13 cellular contexts compared by ENCODE assay signal in the genomic region with DNA sequence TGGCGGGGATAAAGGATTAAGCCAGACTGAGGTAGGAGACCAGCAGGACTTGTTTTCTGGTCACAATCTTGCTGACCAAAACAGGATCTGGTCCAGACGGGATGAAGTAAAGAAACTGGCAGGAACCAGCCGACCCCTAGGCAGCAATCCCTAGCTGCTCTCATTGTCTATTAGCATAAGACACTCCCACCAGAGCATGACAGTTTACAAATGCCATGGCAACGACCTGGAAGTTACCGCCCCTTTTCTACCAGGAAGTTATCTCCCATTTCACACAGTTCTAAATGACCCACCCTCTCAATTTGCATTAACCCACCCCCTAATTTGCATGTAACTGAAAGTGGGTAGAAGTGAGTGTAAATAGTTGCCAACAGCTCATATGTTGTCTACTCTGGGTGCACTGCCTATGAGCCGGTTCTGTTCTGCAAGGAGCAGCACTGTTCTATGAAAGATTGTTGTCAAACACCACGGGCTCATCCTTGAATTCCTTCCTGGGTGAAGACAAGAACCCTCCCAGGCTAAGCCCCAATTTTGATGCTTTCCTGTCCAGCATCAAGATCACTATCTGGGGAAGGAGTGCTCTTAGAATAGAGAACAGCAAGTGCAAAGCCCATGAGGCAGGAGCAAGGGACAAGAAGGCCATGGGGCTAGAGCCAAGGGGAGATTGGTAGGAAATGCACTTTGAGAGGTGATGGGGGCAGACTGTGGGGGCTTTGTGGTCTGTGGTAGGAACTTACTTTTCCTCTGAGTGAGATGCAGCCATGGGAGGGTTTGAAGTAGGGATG. TPM values are rescaled to one million over a fixed set of nuclear protein-coding genes. Genes with fewer than 3 reads are reported as not detected.
DNase-seq lines count a peak whose midpoint lies in the region; ATAC-seq and TF ChIP-seq lines count a peak whose summit lies in the region.
"Had no signal": no experiment of that assay in that cellular context is flagged by ENCODE, and none has a peak within 500 bp of the region (broad histone marks: within the 10 kb centered on the region; RNA-seq: fewer than 3 reads in every experiment).

No MANE protein-coding gene starts in this region.

- ATAC-seq in esophagus mucosa (peak; percentile 77), HG03354 (IDR thresholded peaks at IDR 0.05; ENCODE audit: poor library complexity, severe bottlenecking, unreplicated experiment) (no peak)
- ATAC-seq: upper lobe of right lung had no signal

- H3K79me2 ChIP-seq in mammary epithelial cell (ENCODE audit: insufficient read depth, low read length), result no peaks in the 10 kb centered on the region

- POLR2A ChIA-PET in MCF 10A (lab: Yijun Ruan, JAX), result interaction anchor here (0.6 kb wide), 1 partner anchor 296 kb away, joined by 4 read pairs; the partner anchor contains the start of gene SAMD4B

- no peak overlapping the region for H3K27ac ChIP-seq in mammary epithelial cell (ENCODE audit: insufficient read depth, low read depth, low read length)
- peak overlapping the region in 3 of 4 donors; percentile 36 to 81 (median 68) for H3K27ac ChIP-seq in Peyer's patch
- H3K27ac ChIP-seq: BLaER1 treated with 17β-estradiol and CSF1 and Interleukin-3, amounts not matched to agents 10 nM and 100 nM; right atrium auricular region; upper lobe of right lung had no signal

- H3K9me3 Mint-ChIP-seq in MCF 10A (ENCODE audit: unreplicated experiment), result no peaks in the 10 kb centered on the region
- H3K9me3 Mint-ChIP-seq: T-helper 2 cell treated with Interferon-gamma antibody and Interleukin-4, amounts not matched to agents 5 μg/mL and 100 μg/mL, for 36 hours had no signal

- H4K20me1 ChIP-seq in mammary epithelial cell (ENCODE audit: insufficient read depth, low read length), result no peaks in the 10 kb centered on the region
- H4K20me1 ChIP-seq: BLaER1 treated with 17β-estradiol and CSF1 and Interleukin-3, amounts not matched to agents 10 nM and 100 nM had no signal

- no peak for TF ChIP-seq CTCF in MCF 10A (IDR thresholded peaks at IDR 0.05; ENCODE audit: unreplicated experiment)
- TF ChIP-seq CTCF in mammary epithelial cell (conservative IDR thresholded peaks at IDR 0.05 in 1 of 2, IDR thresholded peaks at IDR 0.05 in 1 of 2; ENCODE audit: extremely low read depth in 1 of 2, insufficient read depth in 1 of 2, low read depth in 1 of 2, low read length in 2 of 2), result no peak
- no peak for TF ChIP-seq CTCF in Peyer's patch (IDR thresholded peaks at IDR 0.05)

- in situ Hi-C loops in mammary epithelial cell (cut with MboI; ENCODE audit: low sequenced_read_pairs in 2 of 2), result no loop called here

- H3K27ac Mint-ChIP-seq in MCF 10A (ENCODE audit: low read depth, unreplicated experiment), result no peak overlapping the region
- H3K27ac Mint-ChIP-seq: T-helper 2 cell treated with Interferon-gamma antibody and Interleukin-4, amounts not matched to agents 5 μg/mL and 100 μg/mL, for 36 hours had no signal

- no TSS peak for BruUV-seq in MCF 10A (replicated peaks; lab: Mats Ljungman, UMichigan)
- BruUV-seq in mammary epithelial cell (replicated peaks; lab: Mats Ljungman, UMichigan), result no TSS peak

- no peaks in the 10 kb centered on the region for H3K36me3 Mint-ChIP-seq in MCF 10A (ENCODE audit: insufficient read depth, unreplicated experiment)

- no peak overlapping the region for H2AFZ ChIP-seq in mammary epithelial cell (ENCODE audit: low read depth, low read length)

- 64% methylated on average over 7 of the region's 7 CpGs for WGBS in mammary epithelial cell (ENCODE audit: low coverage, missing lambda C conversion rate)

- H3K27me3 Mint-ChIP-seq in MCF 10A (ENCODE audit: insufficient read depth, unreplicated experiment), result no peaks in the 10 kb centered on the region

- H3K4me3 ChIP-seq in mammary epithelial cell (replicated peaks in 1 of 3; ENCODE audit: insufficient read depth in 1 of 3, low read depth in 2 of 3, low read length in 3 of 3) (no peak overlapping the region), Peyer's patch (no peak overlapping the region)
- H3K4me3 ChIP-seq: BLaER1 treated with 17β-estradiol and CSF1 and Interleukin-3, amounts not matched to agents 10 nM and 100 nM; right atrium auricular region; upper lobe of right lung had no signal

- no peak overlapping the region for H3K9ac ChIP-seq in mammary epithelial cell (ENCODE audit: insufficient read depth, low read length)
- H3K9ac ChIP-seq: BLaER1 treated with 17β-estradiol and CSF1 and Interleukin-3, amounts not matched to agents 10 nM and 100 nM had no signal

- intact Hi-C loops in MCF 10A (cut with micrococcal nuclease) (no loop called here), mammary epithelial cell (cut with micrococcal nuclease) (no loop called here)

- H3K4me3 Mint-ChIP-seq in MCF 10A (ENCODE audit: unreplicated experiment), result no peak overlapping the region
- H3K4me3 Mint-ChIP-seq: T-helper 2 cell treated with Interferon-gamma antibody and Interleukin-4, amounts not matched to agents 5 μg/mL and 100 μg/mL, for 36 hours had no signal

- CTCF ChIA-PET in MCF 10A (lab: Yijun Ruan, JAX), result interaction anchor here (0.5 to 1.1 kb wide), 3 partner anchors 95 to 587 kb away, joined by 3 to 4 read pairs (median 4); no protein-coding TSS in a partner anchor
- CTCF ChIA-PET in mammary epithelial cell (lab: Charles Lee; ENCODE audit: low non-redundant PET), result no interaction called here

- H3K4me2 ChIP-seq in mammary epithelial cell (ENCODE audit: insufficient read depth, low read depth, low read length), result no peak overlapping the region
- H3K4me2 ChIP-seq: BLaER1 treated with 17β-estradiol and CSF1 and Interleukin-3, amounts not matched to agents 10 nM and 100 nM had no signal

- H3K36me3 ChIP-seq in mammary epithelial cell (ENCODE audit: insufficient read depth, low read length) (no peaks in the 10 kb centered on the region), Peyer's patch (no peaks in the 10 kb centered on the region)
- H3K36me3 ChIP-seq: BLaER1 treated with 17β-estradiol and CSF1 and Interleukin-3, amounts not matched to agents 10 nM and 100 nM; right atrium auricular region; upper lobe of right lung had no signal

- TF ChIP-seq POLR2A in Peyer's patch (IDR thresholded peaks at IDR 0.05), result no peak

- no peaks in the 10 kb centered on the region for H3K9me3 ChIP-seq in mammary epithelial cell (replicated peaks; ENCODE audit: insufficient read depth, low read length)
- H3K9me3 ChIP-seq in Peyer's patch, result peaks cover 0 to under 1% (median 0%) of the 10 kb centered on the region in 4 donors
- H3K9me3 ChIP-seq: right atrium auricular region, upper lobe of right lung had no signal

- dilution Hi-C loops in mammary epithelial cell (cut with HindIII; ENCODE audit: low sequenced_read_pairs), result no loop called here

- no peaks in the 10 kb centered on the region for H3K4me1 Mint-ChIP-seq in MCF 10A (ENCODE audit: insufficient read depth, unreplicated experiment)

- H3K27me3 ChIP-seq in mammary epithelial cell (ENCODE audit: insufficient read depth, low read length) (no peaks in the 10 kb centered on the region), Peyer's patch (no peaks in the 10 kb centered on the region)
- H3K27me3 ChIP-seq: BLaER1 treated with 17β-estradiol and CSF1 and Interleukin-3, amounts not matched to agents 10 nM and 100 nM; right atrium auricular region; upper lobe of right lung had no signal

- DNase-seq in MCF 10A (ENCODE audit: unreplicated experiment), result peak; percentile 46
- no peak for DNase-seq in mammary epithelial cell
- peak in 1 of 3 donors; percentile 52 for DNase-seq in Peyer's patch
- no peak for DNase-seq in H4 (ENCODE audit: low spot score)
- DNase-seq in 8988T, result no peak
- DNase-seq in HPDE6-E6E7 (ENCODE audit: extremely low spot score), result no peak
- DNase-seq: caudate nucleus, upper lobe of right lung had no signal

- no peaks in the 10 kb centered on the region for H3K4me1 ChIP-seq in mammary epithelial cell (ENCODE audit: insufficient read depth, low read length)
- peaks cover 0 to 3% (median 0%) of the 10 kb centered on the region in 4 donors for H3K4me1 ChIP-seq in Peyer's patch
- H3K4me1 ChIP-seq: BLaER1 treated with 17β-estradiol and CSF1 and Interleukin-3, amounts not matched to agents 10 nM and 100 nM; right atrium auricular region; upper lobe of right lung had no signal

RNA-seq across cellular contexts. Expression of gene FBXO27, which starts 13.9 kb away (rescaled TPM):
- total RNA-seq in MCF 10A (2022) (0.28 TPM in 1 of 2 replicates, not detected in the other), mammary epithelial cell (1 to 10 TPM; 6.7 to 9.9 TPM), Peyer's patch (10 to 100 TPM in 1 of 4 donors, 1 to 10 TPM in 3; 1.2 to 12.4 (median 3.6) TPM), esophagus mucosa (41.9 TPM)
- polyA plus RNA-seq in mammary epithelial cell, result 7.2 TPM
- polyA minus RNA-seq in mammary epithelial cell, result 38.1 TPM
- 2.2 and 4.5 TPM in 2 replicates for total RNA-seq in H4 (2014; rRNA removed; shearing (Covaris generic))

RNA-seq across cellular contexts. Expression of gene ACP7, which starts 37.9 kb away (rescaled TPM):
- total RNA-seq in MCF 10A (2022) (not detected in 2 replicates), mammary epithelial cell (1 to 10 TPM; 3.3 to 4.4 TPM), Peyer's patch (not detected), esophagus mucosa (0.32 TPM)
- 1.3 TPM for polyA plus RNA-seq in mammary epithelial cell
- polyA minus RNA-seq in mammary epithelial cell, result not detected
- not detected in 2 replicates for total RNA-seq in H4 (2014; rRNA removed; shearing (Covaris generic))
- total RNA-seq: right atrium auricular region, upper lobe of right lung had no signal
